ENCODE assay signal across 8 cellular contexts in the genomic region with DNA sequence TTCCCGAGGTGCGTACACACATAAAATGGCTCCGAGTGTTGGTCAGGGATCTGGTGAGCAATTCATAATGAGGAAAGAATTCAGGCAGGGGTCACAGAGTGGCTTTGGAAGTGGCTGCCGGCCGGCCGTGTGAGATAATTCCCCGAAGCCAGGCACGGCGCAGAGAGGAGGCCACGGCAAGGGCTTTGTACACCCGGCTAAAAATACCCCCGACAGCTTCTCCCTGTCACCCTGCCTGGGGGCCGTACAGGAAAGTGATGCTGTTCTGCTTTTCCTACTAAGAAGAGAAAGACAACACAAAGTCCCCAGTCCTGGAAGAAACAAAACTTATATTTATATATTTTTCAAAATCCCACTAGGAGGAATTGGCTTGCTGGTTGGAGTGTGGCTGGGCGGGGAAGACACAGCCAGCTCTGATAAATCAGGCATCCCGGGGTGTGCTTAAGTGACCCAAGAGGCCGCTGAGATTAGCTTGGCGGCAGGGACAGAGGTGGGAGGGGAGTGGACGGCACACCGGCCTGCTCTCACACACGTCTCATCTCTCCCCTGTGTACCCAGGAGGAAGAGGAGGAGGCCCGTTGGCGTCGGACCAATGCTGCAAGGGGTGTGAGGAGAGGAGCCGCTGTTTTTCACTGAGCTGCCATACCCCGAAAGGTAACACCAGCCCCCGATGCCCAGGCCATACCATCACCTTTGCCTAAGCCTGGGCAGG.
DNase-seq lines count a peak whose midpoint lies in the region; ATAC-seq and TF ChIP-seq lines count a peak whose summit lies in the region.

No MANE protein-coding gene starts in this region.

- H3K27ac Mint-ChIP-seq in nephron progenitor cell, result peak overlapping the region; percentile 99

- DNase-seq in AG09309 (ENCODE audit: low read depth), result peak; percentile 86
- peak; percentile 92 for DNase-seq in RPMI7951 (ENCODE audit: low read depth)
- DNase-seq in fibroblast of pulmonary artery (ENCODE audit: low read depth), result peak; percentile 82
- DNase-seq in nephron progenitor cell, result no peak
- DNase-seq in NCI-H2171 treated with DMSO at 0.1 percent for 48 hours (lab: John Stamatoyannopoulos, UW), result no peak
- no peak for DNase-seq in activated naive CD4-positive, alpha-beta T cell treated with Interleukin-2 at 50 U/mL for 16 hours

- peaks cover 8% of the 10 kb centered on the region for H3K27me3 Mint-ChIP-seq in nephron progenitor cell (ENCODE audit: low read depth, poor library complexity)

- no peaks in the 10 kb centered on the region for H3K9me3 Mint-ChIP-seq in nephron progenitor cell

- H3K4me1 Mint-ChIP-seq in nephron progenitor cell, result peaks cover 99% of the 10 kb centered on the region

- peak overlapping the region; percentile 64 for H3K4me3 Mint-ChIP-seq in nephron progenitor cell

- ATAC-seq in GM21786 (IDR thresholded peaks at IDR 0.05; ENCODE audit: unreplicated experiment) (no peak), GM19395 (IDR thresholded peaks at IDR 0.05; ENCODE audit: unreplicated experiment) (no peak)

- H3K4me3 ChIP-seq in AG09309 (ENCODE audit: control insufficient read depth, low read depth, low read length), result no peak overlapping the region
- H3K4me3 ChIP-seq in fibroblast of pulmonary artery (replicated peaks; ENCODE audit: low read depth, low read length), result no peak overlapping the region

- TF ChIP-seq CTCF in AG09309 (IDR thresholded peaks at IDR 0.05; ENCODE audit: control insufficient read depth, insufficient read depth, low read depth, low read length, missing control alignments) (no peak), fibroblast of pulmonary artery (IDR thresholded peaks at IDR 0.05; ENCODE audit: low read length, missing control alignments) (no peak), nephron progenitor cell (IDR thresholded peaks at IDR 0.05) (no peak)

- peaks cover 15% of the 10 kb centered on the region for H3K36me3 Mint-ChIP-seq in nephron progenitor cell (ENCODE audit: low read depth)

Comparison
In these comparisons a context has a peak if more than half of its experiments do, and no peak if none do; other contexts are left out.
1. DNase-seq: peak in AG09309 (single experiment), RPMI7951 (single experiment) and fibroblast of pulmonary artery (single experiment); none in nephron progenitor cell (single experiment), NCI-H2171 treated with DMSO at 0.1 percent for 48 hours (single experiment) and activated naive CD4-positive, alpha-beta T cell treated with Interleukin-2 at 50 U/mL for 16 hours (single experiment).